8 cellular contexts compared by ENCODE assay signal in the genomic region with DNA sequence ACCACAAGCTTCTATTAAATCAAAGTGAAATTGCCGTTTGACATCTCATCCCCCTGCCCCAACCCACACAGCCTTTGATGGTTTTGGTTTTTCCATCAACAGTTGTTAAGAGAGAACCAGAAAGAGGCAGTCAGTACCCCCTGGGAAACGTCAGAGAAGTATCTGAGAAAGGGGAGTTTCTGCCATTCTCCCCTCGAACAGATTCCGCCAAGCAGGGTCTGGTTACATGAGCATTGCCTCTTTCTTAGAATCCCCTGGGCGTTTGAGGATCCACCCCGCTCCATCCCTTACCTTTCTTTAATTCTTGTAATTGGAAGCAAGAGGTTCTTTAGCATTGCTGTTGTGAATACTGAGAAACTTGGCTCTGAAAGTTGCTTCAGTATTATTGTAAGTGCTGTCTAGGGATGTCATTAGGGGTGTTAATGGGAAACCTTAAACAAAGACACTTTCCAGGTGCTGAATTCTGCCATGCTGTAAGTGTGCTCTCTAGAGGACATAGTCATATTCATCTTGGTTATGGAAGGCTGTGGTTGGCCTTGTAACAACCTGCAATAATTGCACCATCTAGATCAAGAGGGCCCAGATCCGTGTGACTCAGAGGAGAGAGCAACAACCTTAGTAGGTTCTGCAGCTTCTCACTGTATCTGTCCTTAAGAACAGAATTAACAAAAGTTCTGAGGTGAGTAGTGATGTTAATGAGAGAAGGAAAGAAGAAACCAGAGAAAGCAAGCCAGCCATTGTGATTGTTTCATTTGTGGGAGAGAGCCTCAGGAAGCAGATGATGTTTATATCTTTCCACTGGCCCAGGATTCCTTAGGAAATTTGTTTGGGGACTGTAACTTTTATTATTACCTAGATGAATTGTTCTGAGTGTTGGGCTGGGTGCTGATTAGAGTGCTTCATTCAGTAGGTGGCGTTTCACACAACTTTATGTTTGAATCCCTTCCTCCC. TPM values are rescaled to one million over a fixed set of nuclear protein-coding genes. Genes with fewer than 3 reads are reported as not detected.
A peak's percentile ranks its signal among the peaks of the same experiment; 100 is the strongest.
DNase-seq lines count a peak whose midpoint lies in the region; ATAC-seq and TF ChIP-seq lines count a peak whose summit lies in the region.

No MANE protein-coding gene starts in this region.

- no peak for TF ChIP-seq CTCF in GM13976 (IDR thresholded peaks at IDR 0.05; ENCODE audit: borderline replicate concordance, control extremely low read depth, extremely low read depth, insufficient read depth, missing control alignments)

- no peaks in the 10 kb centered on the region for H3K27me3 Mint-ChIP-seq in activated naive CD4-positive, alpha-beta T cell treated with anti-CD3 and anti-CD28 coated beads for 36 hours (ENCODE audit: low read depth)

- in situ Hi-C loops in GM13976 (cut with MboI; ENCODE audit: low sequenced_read_pairs, unreplicated experiment) = no loop called here

- peak overlapping the region; percentile 94 for H3K27ac Mint-ChIP-seq in activated naive CD4-positive, alpha-beta T cell treated with anti-CD3 and anti-CD28 coated beads for 36 hours

- peak; percentile 45 for ATAC-seq in GM21576 (IDR thresholded peaks at IDR 0.05; ENCODE audit: unreplicated experiment)
- ATAC-seq in left lobe of liver = peak; percentile 54
- ATAC-seq in HG03095 (IDR thresholded peaks at IDR 0.05; ENCODE audit: unreplicated experiment) = no peak

- DNase-seq in NCI-H226 (peak; percentile 10), left lobe of liver (ENCODE audit: low spot score) (no peak), NCI-H82 (lab: John Stamatoyannopoulos, UW) (no peak), GM13976 (ENCODE audit: low spot score) (no peak), NCI-H1092 (lab: John Stamatoyannopoulos, UW) (no peak)
- DNase-seq in activated naive CD4-positive, alpha-beta T cell treated with anti-CD3 and anti-CD28 coated beads for 36 hours = peak; percentile 87

- peaks cover 46% of the 10 kb centered on the region for H3K36me3 Mint-ChIP-seq in activated naive CD4-positive, alpha-beta T cell treated with anti-CD3 and anti-CD28 coated beads for 36 hours (ENCODE audit: low read depth)

- H3K4me3 Mint-ChIP-seq in activated naive CD4-positive, alpha-beta T cell treated with anti-CD3 and anti-CD28 coated beads for 36 hours = peak overlapping the region; percentile 40

- H3K9me3 Mint-ChIP-seq in activated naive CD4-positive, alpha-beta T cell treated with anti-CD3 and anti-CD28 coated beads for 36 hours = no peaks in the 10 kb centered on the region

- H3K4me1 Mint-ChIP-seq in activated naive CD4-positive, alpha-beta T cell treated with anti-CD3 and anti-CD28 coated beads for 36 hours (ENCODE audit: low read depth) = peaks cover 83% of the 10 kb centered on the region

- CTCF ChIA-PET in activated naive CD4-positive, alpha-beta T cell treated with anti-CD3 and anti-CD28 coated beads for 36 hours (lab: Charles Lee) = interaction anchor here (2.0 to 2.8 kb wide), 4 partner anchors 9 to 111 kb away, joined by 4 to 30 read pairs (median 10); a partner anchor contains a TSS

- intact Hi-C loops in activated naive CD4-positive, alpha-beta T cell treated with anti-CD3 and anti-CD28 coated beads for 36 hours (cut with micrococcal nuclease) = loop anchor here (1.0 kb wide), 7 partner anchors 9 to 128 kb away; a partner anchor contains a TSS

RNA-seq across cellular contexts. Expression of a gene that starts 8.9 kb away (rescaled TPM):
- 100 to 1,000 TPM; 466 to 498 TPM for total RNA-seq in activated naive CD4-positive, alpha-beta T cell treated with anti-CD3 and anti-CD28 coated beads for 36 hours
- 1,081 TPM for total RNA-seq in left lobe of liver

RNA-seq across cellular contexts. Expression of a gene that starts 43.1 kb away (rescaled TPM):
- total RNA-seq in activated naive CD4-positive, alpha-beta T cell treated with anti-CD3 and anti-CD28 coated beads for 36 hours = 10 to 100 TPM; 20.0 to 20.7 TPM
- 3.1 TPM for total RNA-seq in left lobe of liver

Comparison
In these comparisons a context has a peak if more than half of its experiments do, and no peak if none do; other contexts are left out.
1. DNase-seq: peak in NCI-H226 (single experiment) and activated naive CD4-positive, alpha-beta T cell treated with anti-CD3 and anti-CD28 coated beads for 36 hours (single experiment); none in left lobe of liver (single experiment), NCI-H82 (single experiment), GM13976 (single experiment) and NCI-H1092 (single experiment).